Comparison of ENCODE assay signal across 8 cellular contexts in genomic region chr17:46253722-46254121, GRCh38. TPM values are rescaled to one million over a fixed set of nuclear protein-coding genes. Genes with fewer than 3 reads are reported as not detected.
DNase-seq lines count a peak whose midpoint lies in the region; ATAC-seq and TF ChIP-seq lines count a peak whose summit lies in the region.
"Not testable (repeated sequence)": the region's sequence is repeated elsewhere in the genome, so short reads cannot be mapped to it uniquely, and the experiment has no call there.

No MANE protein-coding gene starts in this region.

- DNase-seq in AG04449 (ENCODE audit: low read depth, low spot score) = not testable (repeated sequence)
- DNase-seq in GM19238 (ENCODE audit: insufficient read length, low spot score) = peak; percentile 56
- DNase-seq in NCI-H1105 (lab: John Stamatoyannopoulos, UW) = peak; percentile 75
- peak; percentile 34 to 86 (median 70) for DNase-seq in T-cell
- peak; percentile 61 to 76 for DNase-seq in activated T-helper 1 cell treated with anti-CD3 and anti-CD28 coated beads, Interleukin-2, amount 50 U/mL, for 16 hours (ENCODE audit: low read depth in 1 of 2, low spot score in 1 of 2)
- DNase-seq in epithelial cell of esophagus (ENCODE audit: low read depth) = peak; percentile 54
- peak; percentile 77 to 83 for DNase-seq in memory B cell (ENCODE audit: low spot score in 2 of 2)
- peak; percentile 70 to 78 for DNase-seq in stimulated activated CD4-positive, alpha-beta T cell treated with anti-CD3 and anti-CD28 coated beads, Interleukin-4, amount 100 ng/mL, for 4 hours

- H3K4me1 Mint-ChIP-seq in T-cell, memory B cell: not testable (repeated sequence)

- not testable (repeated sequence) for H3K4me3 ChIP-seq in AG04449 (ENCODE audit: low read depth, low read length); epithelial cell of esophagus (ENCODE audit: low read length)

- not testable (repeated sequence) for H3K9me3 Mint-ChIP-seq in T-cell, memory B cell

- ATAC-seq in T-cell (replicated peaks in 1 of 4) (peak; percentile 87 to 97 (median 94)), memory B cell (ENCODE audit: low read depth) (peak; percentile 98)

- H3K27me3 Mint-ChIP-seq in T-cell, memory B cell: not testable (repeated sequence)

- CTCF ChIA-PET in AG04449 (lab: Yijun Ruan, JAX) = not testable (repeated sequence)
- CTCF ChIA-PET in T-cell (lab: Charles Lee) = interaction anchor here (0.6 kb wide), 2 partner anchors 20 to 194 kb away, joined by 4 to 7 read pairs; no protein-coding TSS in a partner anchor

- H3K36me3 Mint-ChIP-seq in T-cell, memory B cell: not testable (repeated sequence)

- POLR2A ChIA-PET in AG04449 (lab: Yijun Ruan, JAX) = not testable (repeated sequence)
- POLR2A ChIA-PET in T-cell (lab: Charles Lee) = interaction anchor here in 1 of 2 donors (0.6 kb wide), 1 partner anchor 316 kb away, joined by 3 read pairs; no protein-coding TSS in a partner anchor

- H3K27ac Mint-ChIP-seq in T-cell, memory B cell: not testable (repeated sequence)

- H3K4me3 Mint-ChIP-seq in T-cell, memory B cell: not testable (repeated sequence)

- TF ChIP-seq CTCF in AG04449 (IDR thresholded peaks at IDR 0.05; ENCODE audit: insufficient read depth, low read length, missing control alignments) (peak; percentile 61), epithelial cell of esophagus (IDR thresholded peaks at IDR 0.05; ENCODE audit: insufficient read depth, low read depth, low read length, missing control alignments) (peak; percentile 61)

RNA-seq across cellular contexts. Expression of gene LRRC37A, which starts 41.2 kb away (rescaled TPM):
- 10 to 100 TPM in 1 of 5 donors, 1 to 10 TPM in 4; 1.9 to 26.9 (median 4.5) TPM for total RNA-seq in T-cell
